Comparison of ENCODE assay signal across 8 cellular contexts in the genomic region with DNA sequence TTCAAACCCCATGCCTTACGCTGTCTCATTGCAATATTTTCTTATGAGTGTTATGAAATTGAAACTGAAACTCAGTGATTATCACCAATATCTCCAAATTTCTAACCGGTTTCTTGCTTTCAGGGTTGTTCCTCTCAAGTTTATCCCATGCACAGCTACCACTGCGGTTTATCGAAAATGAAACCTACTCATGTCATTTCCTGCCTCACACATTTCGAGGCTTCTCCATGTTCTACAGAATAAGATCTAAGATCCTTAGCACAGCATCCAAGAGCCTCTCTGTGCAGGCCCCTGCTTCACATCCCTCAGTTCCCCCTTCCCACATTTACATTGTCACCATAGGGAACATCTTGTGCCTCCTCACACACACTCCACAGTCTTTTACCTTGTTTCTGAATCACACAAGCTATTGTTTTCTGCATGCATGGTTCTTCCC. TPM values are rescaled to one million over a fixed set of nuclear protein-coding genes. Genes with fewer than 3 reads are reported as not detected.
DNase-seq lines count a peak whose midpoint lies in the region; ATAC-seq, FAIRE-seq and TF ChIP-seq lines count a peak whose summit lies in the region.

No MANE protein-coding gene starts in this region.

- peak overlapping the region; percentile 40 for H3K4me3 Mint-ChIP-seq in stimulated activated naive CD8-positive, alpha-beta T cell treated with anti-CD3 and anti-CD28 coated beads, Interleukin-15, Interleukin-2, amounts not matched to agents 100 ng/mL and 50 ng/mL, for 24 hours
- H3K4me3 Mint-ChIP-seq in MCF 10A (ENCODE audit: unreplicated experiment): no peak overlapping the region

- peak; percentile 98 for ATAC-seq in HG02623 (IDR thresholded peaks at IDR 0.05; ENCODE audit: unreplicated experiment)
- peak; percentile 91 to 92 for ATAC-seq in activated naive CD4-positive, alpha-beta T cell treated with anti-CD3 and anti-CD28 coated beads, Interleukin-2, amount 50 U/mL, for 72 hours

- POLR2A ChIA-PET in MCF 10A (lab: Yijun Ruan, JAX): no interaction called here

- DNase-seq in GM18507 (ENCODE audit: extremely low spot score, insufficient read length, low read depth): peak; percentile 18
- DNase-seq in NOMO-1 (lab: John Stamatoyannopoulos, UW; ENCODE audit: unreplicated experiment in 2 of 2): peak; percentile 66 to 95
- DNase-seq in activated naive CD4-positive, alpha-beta T cell treated with anti-CD3 and anti-CD28 coated beads, Interleukin-2, amount 50 U/mL, for 72 hours (ENCODE audit: low spot score in 2 of 2): peak in 1 of 2 donors; percentile 40
- DNase-seq in HT-29 (ENCODE audit: low spot score): no peak
- DNase-seq in HPDE6-E6E7 (ENCODE audit: extremely low spot score): no peak
- no peak for DNase-seq in MCF 10A (ENCODE audit: unreplicated experiment)

- intact Hi-C loops in MCF 10A (cut with micrococcal nuclease): no loop called here

- CTCF ChIA-PET in MCF 10A (lab: Yijun Ruan, JAX): interaction anchor here (1.2 kb wide), 1 partner anchor 198 kb away, joined by 4 read pairs; no protein-coding TSS in a partner anchor

- peak overlapping the region in 1 of 2 donors; percentile 39 for H3K27ac Mint-ChIP-seq in activated naive CD4-positive, alpha-beta T cell treated with anti-CD3 and anti-CD28 coated beads, Interleukin-2, amount 50 U/mL, for 72 hours
- peak overlapping the region; percentile 76 for H3K27ac Mint-ChIP-seq in stimulated activated naive CD8-positive, alpha-beta T cell treated with anti-CD3 and anti-CD28 coated beads, Interleukin-15, Interleukin-2, amounts not matched to agents 100 ng/mL and 50 ng/mL, for 24 hours
- H3K27ac Mint-ChIP-seq in MCF 10A (ENCODE audit: low read depth, unreplicated experiment): no peak overlapping the region

- peaks cover 7 to 9% of the 10 kb centered on the region in 2 donors for H3K9me3 Mint-ChIP-seq in activated naive CD4-positive, alpha-beta T cell treated with anti-CD3 and anti-CD28 coated beads, Interleukin-2, amount 50 U/mL, for 72 hours
- H3K9me3 Mint-ChIP-seq in stimulated activated naive CD8-positive, alpha-beta T cell treated with anti-CD3 and anti-CD28 coated beads, Interleukin-15, Interleukin-2, amounts not matched to agents 100 ng/mL and 50 ng/mL, for 24 hours: peaks cover 11% of the 10 kb centered on the region
- no peaks in the 10 kb centered on the region for H3K9me3 Mint-ChIP-seq in MCF 10A (ENCODE audit: unreplicated experiment)

- H3K27me3 Mint-ChIP-seq in stimulated activated naive CD8-positive, alpha-beta T cell treated with anti-CD3 and anti-CD28 coated beads, Interleukin-15, Interleukin-2, amounts not matched to agents 100 ng/mL and 50 ng/mL, for 24 hours: no peaks in the 10 kb centered on the region
- H3K27me3 Mint-ChIP-seq in MCF 10A (ENCODE audit: insufficient read depth, unreplicated experiment): no peaks in the 10 kb centered on the region

- no peak for TF ChIP-seq CTCF in MCF 10A (IDR thresholded peaks at IDR 0.05; ENCODE audit: unreplicated experiment)

- peaks cover 10 to 15% of the 10 kb centered on the region in 2 donors for H3K36me3 Mint-ChIP-seq in activated naive CD4-positive, alpha-beta T cell treated with anti-CD3 and anti-CD28 coated beads, Interleukin-2, amount 50 U/mL, for 72 hours
- H3K36me3 Mint-ChIP-seq in stimulated activated naive CD8-positive, alpha-beta T cell treated with anti-CD3 and anti-CD28 coated beads, Interleukin-15, Interleukin-2, amounts not matched to agents 100 ng/mL and 50 ng/mL, for 24 hours (ENCODE audit: low read depth): peaks cover 7% of the 10 kb centered on the region
- no peaks in the 10 kb centered on the region for H3K36me3 Mint-ChIP-seq in MCF 10A (ENCODE audit: insufficient read depth, unreplicated experiment)

- H3K4me1 Mint-ChIP-seq in stimulated activated naive CD8-positive, alpha-beta T cell treated with anti-CD3 and anti-CD28 coated beads, Interleukin-15, Interleukin-2, amounts not matched to agents 100 ng/mL and 50 ng/mL, for 24 hours (ENCODE audit: low read depth): peaks cover 34% of the 10 kb centered on the region
- H3K4me1 Mint-ChIP-seq in MCF 10A (ENCODE audit: insufficient read depth, unreplicated experiment): no peaks in the 10 kb centered on the region

- no TSS peak for BruUV-seq in MCF 10A (replicated peaks; lab: Mats Ljungman, UMichigan)

- peak; percentile 94 for FAIRE-seq in GM18507 (lab: Jason Lieb, UNC)

RNA-seq across cellular contexts. Expression of a gene that starts 45.5 kb away (rescaled TPM):
- total RNA-seq in activated naive CD4-positive, alpha-beta T cell treated with anti-CD3 and anti-CD28 coated beads, Interleukin-2, amount 50 U/mL, for 72 hours: 1 to 10 TPM; 4.9 to 8.2 TPM
- 19.8 and 23.8 TPM in 2 replicates for total RNA-seq in HT-29 (2014; rRNA removed; shearing (Covaris generic))
- 1.7 TPM in 2 replicates for total RNA-seq in MCF 10A (2022)

Comparison
In these comparisons a context has a peak if more than half of its experiments do, and no peak if none do; other contexts are left out.
1. DNase-seq: peak in GM18507 (single experiment) and NOMO-1 (2 of 2); none in HT-29 (single experiment), HPDE6-E6E7 (single experiment) and MCF 10A (single experiment).